ENCODE assay signal across 8 cellular contexts in genomic region chr1:156020293-156021086, GRCh38. TPM values are rescaled to one million over a fixed set of nuclear protein-coding genes. Genes with fewer than 3 reads are reported as not detected.
A peak's percentile ranks its signal among the peaks of the same experiment; 100 is the strongest.
DNase-seq lines count a peak whose midpoint lies in the region; ATAC-seq, FAIRE-seq and TF ChIP-seq lines count a peak whose summit lies in the region.

SSR2 (minus strand) TSS chr1:156020951; CDS start chr1:156020167, 784 bp downstream.

- ATAC-seq in GM18873 (IDR thresholded peaks at IDR 0.05; ENCODE audit: low FRiP score, unreplicated experiment) (peak; percentile 94), HG03159 (IDR thresholded peaks at IDR 0.05; ENCODE audit: unreplicated experiment) (peak; percentile 95)

- TF ChIP-seq CTCF in AG04449 (IDR thresholded peaks at IDR 0.05; ENCODE audit: insufficient read depth, low read length, missing control alignments) (no peak), keratinocyte (optimal IDR thresholded peaks at IDR 0.05 in 1 of 3, IDR thresholded peaks at IDR 0.05 in 1 of 3, conservative IDR thresholded peaks at IDR 0.05 in 1 of 3; ENCODE audit: extremely low read depth in 1 of 3, insufficient read depth in 2 of 3, low read length in 3 of 3) (no peak)

- peaks cover 4% of the 10 kb centered on the region for H3K4me1 ChIP-seq in keratinocyte (ENCODE audit: control insufficient read depth, extremely low read depth, insufficient read depth, low read length)

- peak; percentile 47 for DNase-seq in AG04449 (ENCODE audit: low read depth, low spot score)
- DNase-seq in NCI-H226: peak; percentile 89
- peak; percentile 45 to 69 (median 65) for DNase-seq in activated CD4-positive, CD25-positive, alpha-beta regulatory T cell (lab: John Stamatoyannopoulos, UW)
- peak; percentile 98 for DNase-seq in cerebellar cortex (ENCODE audit: low spot score)
- peak; percentile 73 for DNase-seq in keratinocyte (ENCODE audit: low read depth, low spot score)
- DNase-seq in stimulated activated CD4-positive, alpha-beta T cell treated with anti-CD3 and anti-CD28 coated beads, Interleukin-15, amount 100 ng/mL, for 24 hours: peak; percentile 90

- peak within 1 kb of the TSS; percentile 80 for H3K9ac ChIP-seq in keratinocyte (ENCODE audit: control insufficient read depth, extremely low read depth, insufficient read depth, low read length)

- H3K36me3 ChIP-seq in keratinocyte (ENCODE audit: control insufficient read depth in 2 of 2, extremely low read depth in 1 of 2, insufficient read depth in 2 of 2, low read length in 2 of 2): peaks cover 3 to 12% of the 10 kb centered on the region in 2 experiments

- peaks cover 4% of the 10 kb centered on the region for H3K27me3 ChIP-seq in keratinocyte (ENCODE audit: control insufficient read depth, extremely low read depth, insufficient read depth, low read length)

- peak within 1 kb of the TSS; percentile 92 for H3K4me3 ChIP-seq in AG04449 (ENCODE audit: low read depth, low read length)
- peak within 1 kb of the TSS; percentile 70 to 76 (median 73) for H3K4me3 ChIP-seq in keratinocyte (ENCODE audit: control insufficient read depth in 2 of 3, extremely low read depth in 1 of 3, insufficient read depth in 2 of 3, low read depth in 1 of 3, low read length in 3 of 3)

- H4K20me1 ChIP-seq in keratinocyte (ENCODE audit: control insufficient read depth, extremely low read depth, insufficient read depth, low read length): no peaks in the 10 kb centered on the region

- POLR2A ChIA-PET in AG04449 (lab: Yijun Ruan, JAX): no interaction called here

- peak; percentile 88 for FAIRE-seq in keratinocyte (lab: Jason Lieb, UNC)

- no peaks in the 10 kb centered on the region for H3K9me3 ChIP-seq in keratinocyte (ENCODE audit: control insufficient read depth, low read depth, low read length)

- no peaks in the 10 kb centered on the region for H3K9me1 ChIP-seq in keratinocyte (ENCODE audit: control insufficient read depth, extremely low read depth, insufficient read depth, low read length)

- peaks cover 21% of the 10 kb centered on the region for H3K79me2 ChIP-seq in keratinocyte (ENCODE audit: control insufficient read depth, insufficient read depth, low read length)

- H3K27ac ChIP-seq in keratinocyte (ENCODE audit: control insufficient read depth, insufficient read depth, low read length): peak within 1 kb of the TSS; percentile 51

- H2AFZ ChIP-seq in keratinocyte (ENCODE audit: control insufficient read depth, low read length): peak within 1 kb of the TSS; percentile 58

- CTCF ChIA-PET in AG04449 (lab: Yijun Ruan, JAX): interaction anchor here (0.8 to 1.7 kb wide), 9 partner anchors 10 to 116 kb away, joined by 3 to 6 read pairs (median 3); no protein-coding TSS in a partner anchor

- dilution Hi-C loops in keratinocyte (cut with MboI; ENCODE audit: extremely low pct_ligation_motif_present, low sequenced_read_pairs): no loop called here

- peak within 1 kb of the TSS; percentile 69 for H3K4me2 ChIP-seq in keratinocyte (ENCODE audit: control insufficient read depth, extremely low read depth, insufficient read depth, low read depth, low read length)

RNA-seq across cellular contexts. Expression of gene SSR2, which starts in this region (rescaled TPM):
- polyA plus RNA-seq in keratinocyte: 295 to 363 TPM (median 302 TPM) in 3 replicates
- 145 TPM for polyA plus RNA-seq in keratinocyte (2011; ENCODE audit: low read depth)
- 261 and 273 TPM in 2 replicates for polyA plus RNA-seq in keratinocyte (2011; cell fraction: cytosol; rRNA removed)
- 277 and 326 TPM in 2 replicates for polyA plus RNA-seq in keratinocyte (2011; cell fraction: nucleus; rRNA removed)
- 124 and 166 TPM in 2 replicates for polyA plus RNA-seq in keratinocyte (2012; ENCODE audit: low replicate concordance)
- 159 to 275 TPM (median 179 TPM) in 3 replicates for polyA minus RNA-seq in keratinocyte
- polyA minus RNA-seq in keratinocyte (2011; cell fraction: cytosol; rRNA and poly(A)+ RNA removed): 98.0 TPM
- polyA minus RNA-seq in keratinocyte (2011; cell fraction: nucleus; rRNA and poly(A)+ RNA removed): 56.3 and 75.2 TPM in 2 replicates

Comparison
In these comparisons a context has a peak if more than half of its experiments do, and no peak if none do; other contexts are left out.
1. Peak in every context shown above with its lines: DNase-seq, ATAC-seq, H3K4me3 ChIP-seq and H3K27ac ChIP-seq.
2. DNase-seq: peak in every context shown above with its lines; median percentile 98 in cerebellar cortex; 90 in stimulated activated CD4-positive, alpha-beta T cell treated with anti-CD3 and anti-CD28 coated beads, Interleukin-15, amount 100 ng/mL, for 24 hours; 89 in NCI-H226; 73 in keratinocyte; 65 in activated CD4-positive, CD25-positive, alpha-beta regulatory T cell; 47 in AG04449.